In the genomic region with DNA sequence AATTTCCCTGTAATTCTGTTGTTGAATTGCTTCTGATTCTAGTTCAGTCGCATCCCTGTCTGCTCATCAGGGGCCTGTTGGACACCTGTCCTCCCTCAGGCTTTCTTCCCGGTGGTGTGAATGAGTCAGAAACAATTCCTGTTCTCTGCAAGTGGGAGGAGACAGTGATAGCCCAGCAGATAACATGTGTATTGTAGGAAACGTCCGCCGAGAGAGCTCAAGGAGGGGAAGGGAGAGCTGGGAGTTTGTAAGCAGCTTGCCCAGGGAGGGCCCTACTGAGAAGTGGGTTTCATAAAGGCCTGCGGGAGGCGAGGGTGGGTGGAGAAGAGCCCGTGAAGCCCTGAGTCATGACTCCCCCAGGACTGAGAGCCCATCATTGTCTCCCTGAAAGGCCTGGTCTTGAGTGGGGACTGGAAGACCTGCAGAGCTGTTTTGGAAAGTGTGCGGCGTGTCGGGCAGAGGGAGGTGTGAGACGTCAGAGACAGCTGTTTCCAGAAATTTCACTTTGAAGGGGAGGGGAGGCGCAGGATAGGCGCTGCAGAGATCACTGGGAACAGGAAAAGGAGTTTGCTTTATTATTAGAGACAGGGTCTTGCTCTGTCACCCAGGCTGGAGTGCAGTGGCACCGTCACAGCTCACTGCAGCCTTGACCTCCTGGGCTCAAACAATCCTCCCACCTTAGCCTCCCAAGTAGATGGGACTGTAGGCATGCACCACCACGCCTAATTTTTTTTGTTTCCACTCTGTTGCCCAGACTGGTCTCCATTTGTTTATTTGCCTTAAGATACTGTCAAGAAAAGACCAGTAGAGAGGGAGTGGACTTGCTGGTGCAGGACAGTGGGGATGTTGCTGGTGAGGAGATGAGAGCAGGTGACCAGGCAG, we compare ENCODE assay signal across 11 cellular contexts. TPM values are rescaled to one million over a fixed set of nuclear protein-coding genes. Genes with fewer than 3 reads are reported as not detected.
DNase-seq lines count a peak whose midpoint lies in the region; ATAC-seq and TF ChIP-seq lines count a peak whose summit lies in the region.
"Had no signal": no experiment of that assay in that cellular context is flagged by ENCODE, and none has a peak within 500 bp of the region (broad histone marks: within the 10 kb centered on the region; RNA-seq: fewer than 3 reads in every experiment).

No MANE protein-coding gene starts in this region.

- no peaks in the 10 kb centered on the region for H3K9me3 Mint-ChIP-seq in activated naive CD8-positive, alpha-beta T cell treated with anti-CD3 and anti-CD28 coated beads, Interleukin-2, amount 50 U/mL, for 24 hours

- DNase-seq in cardiac muscle cell (ENCODE audit: low read depth in 1 of 2, low spot score in 1 of 2) (peak; percentile 44 to 62), Right ventricle myocardium superior (no peak), kidney tubule cell (ENCODE audit: low spot score) (peak; percentile 66), aorta (peak; percentile 23 to 37)
- DNase-seq in activated naive CD8-positive, alpha-beta T cell treated with anti-CD3 and anti-CD28 coated beads, Interleukin-2, amount 50 U/mL, for 24 hours, result no peak
- DNase-seq: effector CD8-positive, alpha-beta T cell had no signal

- no peak for TF ChIP-seq CTCF in cardiac muscle cell (IDR thresholded peaks at IDR 0.05; ENCODE audit: low read depth, low read length)

- H3K4me1 Mint-ChIP-seq in activated naive CD8-positive, alpha-beta T cell treated with anti-CD3 and anti-CD28 coated beads, Interleukin-2, amount 50 U/mL, for 24 hours, result peaks cover 22% of the 10 kb centered on the region

- H3K27me3 ChIP-seq in cardiac muscle cell (no peaks in the 10 kb centered on the region), aorta (ENCODE audit: control insufficient read depth in 1 of 2, insufficient read depth in 2 of 2, low read length in 1 of 2) (no peaks in the 10 kb centered on the region)
- H3K27me3 ChIP-seq: pancreas, suprapubic skin had no signal

- 73 to 80% methylated on average over 16 of the region's 16 CpGs for WGBS in aorta, 2 donors

- H3K36me3 ChIP-seq in cardiac muscle cell, result peaks cover 8% of the 10 kb centered on the region
- H3K36me3 ChIP-seq in aorta (ENCODE audit: control insufficient read depth in 1 of 2, insufficient read depth in 2 of 2, low read length in 1 of 2), result peaks cover 0 to 22% of the 10 kb centered on the region in 2 donors

- intact Hi-C loops in Right ventricle myocardium superior (cut with DNase I) (no loop called here), aorta (cut with DNase I) (no loop called here)

- no peaks in the 10 kb centered on the region for H3K27me3 Mint-ChIP-seq in activated naive CD8-positive, alpha-beta T cell treated with anti-CD3 and anti-CD28 coated beads, Interleukin-2, amount 50 U/mL, for 24 hours

- H3K4me1 ChIP-seq in cardiac muscle cell (ENCODE audit: low read depth), result peaks cover 21% of the 10 kb centered on the region
- no peaks in the 10 kb centered on the region for H3K4me1 ChIP-seq in aorta (ENCODE audit: control insufficient read depth in 1 of 2, insufficient read depth in 2 of 2, low read length in 2 of 2)
- H3K4me1 ChIP-seq: pancreas had no signal

- no peak overlapping the region for H3K4me3 ChIP-seq in cardiac muscle cell
- no peak overlapping the region for H3K4me3 ChIP-seq in aorta (ENCODE audit: low read length in 2 of 2)
- H3K4me3 ChIP-seq: pancreas, suprapubic skin had no signal

- peak overlapping the region; percentile 89 for H3K27ac ChIP-seq in cardiac muscle cell
- no peak overlapping the region for H3K27ac ChIP-seq in aorta (ENCODE audit: low read depth in 1 of 2, low read length in 2 of 2)
- H3K27ac ChIP-seq: pancreas, suprapubic skin had no signal

- peaks cover 63% of the 10 kb centered on the region for H3K36me3 Mint-ChIP-seq in activated naive CD8-positive, alpha-beta T cell treated with anti-CD3 and anti-CD28 coated beads, Interleukin-2, amount 50 U/mL, for 24 hours (ENCODE audit: low read depth)

- no peak overlapping the region for H3K4me3 Mint-ChIP-seq in activated naive CD8-positive, alpha-beta T cell treated with anti-CD3 and anti-CD28 coated beads, Interleukin-2, amount 50 U/mL, for 24 hours

- H3K9me3 ChIP-seq in cardiac muscle cell (ENCODE audit: low read depth) (no peaks in the 10 kb centered on the region), aorta (ENCODE audit: control insufficient read depth, low read length) (no peaks in the 10 kb centered on the region)
- H3K9me3 ChIP-seq: pancreas, suprapubic skin had no signal

- H3K27ac Mint-ChIP-seq in activated naive CD8-positive, alpha-beta T cell treated with anti-CD3 and anti-CD28 coated beads, Interleukin-2, amount 50 U/mL, for 24 hours, result peak overlapping the region; percentile 84

- ATAC-seq in Right ventricle myocardium superior (ENCODE audit: poor library complexity) (no peak), aorta (ENCODE audit: low FRiP score) (no peak), GM18907 (IDR thresholded peaks at IDR 0.05; ENCODE audit: unreplicated experiment) (no peak), GM19397 (IDR thresholded peaks at IDR 0.05; ENCODE audit: unreplicated experiment) (no peak), HG03095 (IDR thresholded peaks at IDR 0.05; ENCODE audit: unreplicated experiment) (no peak)
- ATAC-seq in activated naive CD8-positive, alpha-beta T cell treated with anti-CD3 and anti-CD28 coated beads, Interleukin-2, amount 50 U/mL, for 24 hours, result no peak

RNA-seq across cellular contexts. Expression of gene NADSYN1, which starts 35.3 kb away (rescaled TPM):
- total RNA-seq in cardiac muscle cell (56.4 and 68.9 TPM in 2 replicates), Right ventricle myocardium superior (18.5 TPM), aorta (10 to 100 TPM; 52.1 to 88.3 TPM)
- polyA plus RNA-seq in cardiac muscle cell (46.8 and 67.0 TPM in 2 replicates), aorta (100 to 1,000 TPM in 1 of 2 donors, 10 to 100 TPM in 1; 22.7 to 137 TPM)

RNA-seq across cellular contexts. Expression of gene KRTAP5-7, which starts 38.7 kb away (rescaled TPM):
- total RNA-seq in cardiac muscle cell, result not detected in 2 replicates
- 0.12 TPM in 1 of 2 replicates, not detected in the other for polyA plus RNA-seq in cardiac muscle cell
- total RNA-seq in Right ventricle myocardium superior, result not detected
- total RNA-seq in aorta, result under 1 TPM; 0.39 to 0.63 TPM
- not detected for polyA plus RNA-seq in aorta

RNA-seq across cellular contexts. Expression of gene DHCR7, which starts 40.1 kb away (rescaled TPM):
- 50.0 and 133 TPM in 2 replicates for total RNA-seq in cardiac muscle cell
- polyA plus RNA-seq in cardiac muscle cell, result 65.0 and 158 TPM in 2 replicates
- 48.5 TPM for total RNA-seq in Right ventricle myocardium superior
- total RNA-seq in aorta, result 10 to 100 TPM; 22.0 to 27.8 TPM
- polyA plus RNA-seq in aorta, result 1 to 10 TPM; 4.2 to 4.3 TPM

RNA-seq across cellular contexts. Expression of gene KRTAP5-8, which starts 49.5 kb away (rescaled TPM):
- not detected in 2 replicates for total RNA-seq in cardiac muscle cell
- not detected in 2 replicates for polyA plus RNA-seq in cardiac muscle cell
- not detected for total RNA-seq in Right ventricle myocardium superior
- total RNA-seq in aorta, result under 1 TPM in 1 of 2 donors, not detected in 1; 0.42 TPM
- polyA plus RNA-seq in aorta, result not detected

RNA-seq across cellular contexts. Expression of gene KRTAP5-9, which starts 59.9 kb away (rescaled TPM):
- total RNA-seq in cardiac muscle cell, result 0.39 TPM in 1 of 2 replicates, not detected in the other
- not detected in 2 replicates for polyA plus RNA-seq in cardiac muscle cell
- not detected for total RNA-seq in Right ventricle myocardium superior
- under 1 TPM in 1 of 2 donors, not detected in 1; 0.57 TPM for total RNA-seq in aorta
- under 1 TPM in 1 of 2 donors, not detected in 1; 0.41 TPM for polyA plus RNA-seq in aorta

Comparison
In these comparisons a context has a peak if more than half of its experiments do, and no peak if none do; other contexts are left out.
1. DNase-seq: peak in cardiac muscle cell (2 of 2), kidney tubule cell (single experiment) and aorta (2 of 2); none in Right ventricle myocardium superior (single experiment) and activated naive CD8-positive, alpha-beta T cell treated with anti-CD3 and anti-CD28 coated beads, Interleukin-2, amount 50 U/mL, for 24 hours (single experiment).